28 cellular contexts compared by ENCODE assay signal in genomic region chr9:122277285-122277897, GRCh38.
"Had no signal": no experiment of that assay in that cellular context is flagged by ENCODE, and none has a peak within 500 bp of the region (broad histone marks: within the 10 kb centered on the region; RNA-seq: fewer than 3 reads in every experiment).

No MANE protein-coding gene starts in this region.

- H3K4me3 ChIP-seq: esophagus squamous epithelium, gastrocnemius medialis, heart right ventricle, left lung, lower lobe of right lung, mucosa of descending colon had no signal

- H3K4me3 Mint-ChIP-seq: dendritic cell treated with granulocyte-macrophage colony-stimulating factor and Interleukin-4, amounts not matched to agents 40 ng/mL and 50 ng/mL, for 4 days; effector memory CD8-positive, alpha-beta T cell; endodermal cell; mesothelial cell of epicardium; naive thymus-derived CD8-positive, alpha-beta T cell had no signal

- H3K9me3 Mint-ChIP-seq: effector memory CD8-positive, alpha-beta T cell had no signal

- H3K27me3 ChIP-seq: esophagus squamous epithelium, gastrocnemius medialis, heart right ventricle, left lung had no signal

- FAIRE-seq: endometrium, islet of Langerhans, keratinocyte had no signal

- ATAC-seq: effector memory CD8-positive, alpha-beta T cell; esophagus mucosa; gastrocnemius medialis; heart right ventricle; left cardiac atrium; left lung; left ventricle myocardium superior; lower lobe of right lung; mucosa of descending colon; naive thymus-derived CD8-positive, alpha-beta T cell had no signal

- H3K27ac ChIP-seq: epithelial cell of prostate, esophagus squamous epithelium, gastrocnemius medialis, heart right ventricle, left lung, lower lobe of right lung had no signal

- DNase-seq: cortex of kidney; effector CD8-positive, alpha-beta T cell; effector memory CD8-positive, alpha-beta T cell; endodermal cell; erythroblast; esophagus squamous epithelium; foreskin fibroblast; foreskin melanocyte; gastrocnemius medialis; glutamatergic neuron; head of caudate nucleus; heart right ventricle; hippocampal formation; left cardiac atrium; left lung; left ventricle myocardium superior; lower lobe of right lung; mesenchymal stem cell; mucosa of descending colon; naive B cell; naive thymus-derived CD8-positive, alpha-beta T cell had no signal

- H3K27ac Mint-ChIP-seq: dendritic cell treated with granulocyte-macrophage colony-stimulating factor and Interleukin-4, amounts not matched to agents 40 ng/mL and 50 ng/mL, for 4 days; effector memory CD8-positive, alpha-beta T cell; endodermal cell; mesothelial cell of epicardium had no signal

- H3K4me1 ChIP-seq: left lung, lower lobe of right lung had no signal

- H3K27me3 Mint-ChIP-seq: dendritic cell treated with granulocyte-macrophage colony-stimulating factor and Interleukin-4, amounts not matched to agents 40 ng/mL and 50 ng/mL, for 4 days; effector memory CD8-positive, alpha-beta T cell; naive B cell; naive thymus-derived CD8-positive, alpha-beta T cell had no signal

- H3K4me1 Mint-ChIP-seq: mesothelial cell of epicardium had no signal
